In the genomic region with DNA sequence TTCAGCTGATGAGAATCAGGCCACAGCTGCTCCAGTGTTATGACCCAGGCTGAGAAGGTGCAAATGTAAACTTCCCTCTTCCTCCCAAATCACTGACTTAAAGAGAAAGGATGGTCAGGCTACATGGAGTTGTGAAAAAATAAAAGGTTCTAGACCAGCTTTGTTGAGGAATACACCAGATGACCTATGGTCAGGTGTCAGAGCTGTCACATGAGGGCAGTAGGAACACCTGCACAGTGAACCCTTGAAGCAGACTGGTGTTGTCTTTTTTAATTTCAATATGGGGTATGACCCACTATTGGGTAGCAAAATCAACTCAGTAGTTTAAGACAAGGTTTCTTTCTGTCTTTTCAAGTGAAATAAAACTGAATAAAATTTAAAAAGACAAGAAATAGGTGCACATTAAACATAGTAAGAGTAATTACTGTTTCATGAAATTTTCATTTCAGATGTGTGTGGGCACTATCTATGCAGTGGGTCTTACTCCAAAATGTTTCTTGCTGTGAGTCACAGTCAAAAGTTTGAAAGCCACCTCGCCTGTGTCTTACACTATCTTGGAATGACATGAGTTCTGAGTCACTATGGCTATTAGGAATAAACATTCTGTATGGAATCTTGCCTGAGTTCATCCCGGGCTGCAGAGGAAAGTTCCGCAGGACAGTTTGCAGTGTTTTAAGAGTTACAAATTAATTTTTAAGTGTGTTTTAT, we compare ENCODE assay signal across 14 cellular contexts.
DNase-seq lines count a peak whose midpoint lies in the region; ATAC-seq and TF ChIP-seq lines count a peak whose summit lies in the region.
"Had no signal": no experiment of that assay in that cellular context is flagged by ENCODE, and none has a peak within 500 bp of the region (broad histone marks: within the 10 kb centered on the region; RNA-seq: fewer than 3 reads in every experiment).

No MANE protein-coding gene starts in this region.

- H3K4me3 ChIP-seq in right atrium auricular region (no peak overlapping the region), ascending aorta (no peak overlapping the region)
- H3K4me3 ChIP-seq: transverse colon had no signal

- H3K27me3 ChIP-seq in right atrium auricular region (no peaks in the 10 kb centered on the region), ascending aorta (no peaks in the 10 kb centered on the region)
- H3K27me3 ChIP-seq: transverse colon had no signal

- DNase-seq in right atrium auricular region (ENCODE audit: low spot score): no peak
- no peak for DNase-seq in cardiac septum (ENCODE audit: low spot score)
- no peak for DNase-seq in ascending aorta (ENCODE audit: low spot score in 2 of 2)
- DNase-seq in islet precursor cell: peak; percentile 64
- DNase-seq in D341Med (ENCODE audit: low spot score): no peak
- DNase-seq in NCI-H146 (lab: John Stamatoyannopoulos, UW): no peak
- DNase-seq: effector CD4-positive, alpha-beta T cell; midbrain; NCI-H345; T1000; transverse colon had no signal

- no peaks in the 10 kb centered on the region for H3K9me3 ChIP-seq in right atrium auricular region
- H3K9me3 ChIP-seq in ascending aorta: no peaks in the 10 kb centered on the region
- H3K9me3 ChIP-seq: transverse colon had no signal

- H3K27ac ChIP-seq in right atrium auricular region (peak overlapping the region; percentile 24 to 26), ascending aorta (peak overlapping the region; percentile 42 to 59)

- ATAC-seq in HG03520 (IDR thresholded peaks at IDR 0.05; ENCODE audit: unreplicated experiment) (no peak), GM19467 (IDR thresholded peaks at IDR 0.05; ENCODE audit: unreplicated experiment) (no peak)
- ATAC-seq: Panc1 had no signal

- TF ChIP-seq CTCF in right atrium auricular region (IDR thresholded peaks at IDR 0.05) (no peak), ascending aorta (IDR thresholded peaks at IDR 0.05) (no peak)

- H3K4me1 ChIP-seq in right atrium auricular region: peaks cover 0 to 50% of the 10 kb centered on the region in 2 donors
- peaks cover 14 to 42% of the 10 kb centered on the region in 2 donors for H3K4me1 ChIP-seq in ascending aorta

- H3K36me3 ChIP-seq in right atrium auricular region (no peaks in the 10 kb centered on the region), ascending aorta (peaks cover 0 to 2% of the 10 kb centered on the region in 2 donors)
- H3K36me3 ChIP-seq: transverse colon had no signal

- intact Hi-C loops in cardiac septum (cut with DNase I) (no loop called here), ascending aorta (cut with DNase I) (loop anchor here (2.0 to 5.0 kb wide), 2 partner anchors 14 to 665 kb away; partner anchors contain the start of genes CCDC148 and PKP4)
